ENCODE assay signal across 1 cellular context in the genomic region with DNA sequence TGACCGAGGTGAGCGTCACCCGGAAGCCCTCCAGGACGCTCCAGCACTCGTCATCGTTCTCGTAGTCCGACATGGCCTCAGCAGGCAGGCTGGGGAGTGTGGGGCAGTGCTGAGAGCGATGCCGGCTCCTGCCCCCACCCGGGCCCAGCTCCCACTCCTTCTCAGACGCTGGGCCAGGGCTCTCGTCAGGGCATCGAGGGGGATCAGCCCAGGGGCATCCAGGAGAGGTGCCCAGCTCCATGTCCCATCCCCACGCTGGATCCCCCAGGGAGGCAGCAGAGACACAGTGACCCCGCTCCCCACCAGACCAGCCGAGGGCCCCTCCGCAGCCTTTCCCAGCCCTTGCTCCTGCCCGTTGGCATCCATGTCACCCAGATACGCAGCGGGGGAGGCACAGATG.
TF ChIP-seq lines count a peak whose summit lies in the region.

No MANE protein-coding gene starts in this region.

TF ChIP-seq in IMR-90, 13 proteins besides CTCF, POLR2A, EP300 and RAD21:
- no peak for TF ChIP-seq RCOR1 (IDR thresholded peaks at IDR 0.05; ENCODE audit: insufficient replicate concordance, low read length)
- TF ChIP-seq, protein P1, sequence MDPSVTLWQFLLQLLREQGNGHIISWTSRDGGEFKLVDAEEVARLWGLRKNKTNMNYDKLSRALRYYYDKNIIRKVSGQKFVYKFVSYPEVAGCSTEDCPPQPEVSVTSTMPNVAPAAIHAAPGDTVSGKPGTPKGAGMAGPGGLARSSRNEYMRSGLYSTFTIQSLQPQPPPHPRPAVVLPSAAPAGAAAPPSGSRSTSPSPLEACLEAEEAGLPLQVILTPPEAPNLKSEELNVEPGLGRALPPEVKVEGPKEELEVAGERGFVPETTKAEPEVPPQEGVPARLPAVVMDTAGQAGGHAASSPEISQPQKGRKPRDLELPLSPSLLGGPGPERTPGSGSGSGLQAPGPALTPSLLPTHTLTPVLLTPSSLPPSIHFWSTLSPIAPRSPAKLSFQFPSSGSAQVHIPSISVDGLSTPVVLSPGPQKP (IDR thresholded peaks at IDR 0.05; ENCODE audit: borderline replicate concordance, low read depth, low read length), result no peak
- TF ChIP-seq, protein P2, sequence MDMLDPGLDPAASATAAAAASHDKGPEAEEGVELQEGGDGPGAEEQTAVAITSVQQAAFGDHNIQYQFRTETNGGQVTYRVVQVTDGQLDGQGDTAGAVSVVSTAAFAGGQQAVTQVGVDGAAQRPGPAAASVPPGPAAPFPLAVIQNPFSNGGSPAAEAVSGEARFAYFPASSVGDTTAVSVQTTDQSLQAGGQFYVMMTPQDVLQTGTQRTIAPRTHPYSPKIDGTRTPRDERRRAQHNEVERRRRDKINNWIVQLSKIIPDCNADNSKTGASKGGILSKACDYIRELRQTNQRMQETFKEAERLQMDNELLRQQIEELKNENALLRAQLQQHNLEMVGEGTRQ (IDR thresholded peaks at IDR 0.05; ENCODE audit: low read depth, low read length), result no peak
- no peak for TF ChIP-seq CEBPB (IDR thresholded peaks at IDR 0.05; ENCODE audit: low read depth, low read length)
- no peak for TF ChIP-seq NFE2L2 (IDR thresholded peaks at IDR 0.05; ENCODE audit: low read depth, low read length)
- TF ChIP-seq MAZ (IDR thresholded peaks at IDR 0.05; ENCODE audit: borderline replicate concordance, low read depth, low read length), result no peak
- no peak for TF ChIP-seq BHLHE40 (IDR thresholded peaks at IDR 0.05; ENCODE audit: low read depth, low read length)
- TF ChIP-seq CHD1 (IDR thresholded peaks at IDR 0.05; ENCODE audit: low read depth, low read length), result no peak
- no peak for TF ChIP-seq RFX5 (IDR thresholded peaks at IDR 0.05; ENCODE audit: low read depth, low read length)
- TF ChIP-seq MXI1 (IDR thresholded peaks at IDR 0.05; ENCODE audit: borderline replicate concordance, low read depth, low read length), result no peak
- no peak for TF ChIP-seq SMC3 (IDR thresholded peaks at IDR 0.05; ENCODE audit: low read depth, low read length)
- TF ChIP-seq MAFK (IDR thresholded peaks at IDR 0.05; ENCODE audit: low read depth, low read length), result no peak
